13 cellular contexts compared by ENCODE assay signal in the genomic region with DNA sequence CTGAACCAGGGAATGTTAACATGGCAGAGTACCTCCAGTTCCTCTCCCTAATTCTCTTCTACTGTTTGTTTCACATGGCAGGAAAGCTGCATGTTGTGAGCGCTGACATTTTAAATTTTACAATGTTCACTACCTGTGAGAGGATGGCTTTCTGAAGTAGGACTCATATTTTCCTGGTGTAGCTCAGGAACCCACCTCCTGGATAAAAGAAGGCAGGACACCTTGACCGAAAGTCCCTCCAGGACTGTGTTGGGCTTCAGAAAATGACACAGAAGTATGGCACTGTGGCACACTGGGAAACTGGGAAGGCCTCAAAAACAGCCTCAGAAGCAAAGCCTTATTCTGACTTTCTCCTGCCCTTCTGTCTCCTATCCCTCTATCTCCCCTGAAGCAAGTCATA. TPM values are rescaled to one million over a fixed set of nuclear protein-coding genes. Genes with fewer than 3 reads are reported as not detected.
DNase-seq lines count a peak whose midpoint lies in the region; ATAC-seq and TF ChIP-seq lines count a peak whose summit lies in the region.
"Had no signal": no experiment of that assay in that cellular context is flagged by ENCODE, and none has a peak within 500 bp of the region (broad histone marks: within the 10 kb centered on the region; RNA-seq: fewer than 3 reads in every experiment).

No MANE protein-coding gene starts in this region.

- no peaks in the 10 kb centered on the region for H3K9me3 Mint-ChIP-seq in stimulated activated naive CD8-positive, alpha-beta T cell treated with anti-CD3 and anti-CD28 coated beads, Interleukin-15, amount 100 ng/mL, for 72 hours
- peaks cover 0 to 2% (median 0%) of the 10 kb centered on the region in 7 donors for H3K9me3 Mint-ChIP-seq in CD14-positive monocyte
- H3K9me3 Mint-ChIP-seq: activated naive CD4-positive, alpha-beta T cell treated with anti-CD3 and anti-CD28 coated beads, Interleukin-2, amount 50 U/mL, for 24 hours; CD4-positive, alpha-beta T cell had no signal

- no peaks in the 10 kb centered on the region for H3K27me3 ChIP-seq in WERI-Rb-1 (ENCODE audit: insufficient read depth, low read depth, severe bottlenecking)
- no peaks in the 10 kb centered on the region for H3K27me3 ChIP-seq in iPS DF 6.9 (ENCODE audit: control insufficient read depth, insufficient read depth, low read length)
- no peaks in the 10 kb centered on the region for H3K27me3 ChIP-seq in upper lobe of right lung
- H3K27me3 ChIP-seq: uterus had no signal

- no peak overlapping the region for H3K27ac Mint-ChIP-seq in stimulated activated naive CD8-positive, alpha-beta T cell treated with anti-CD3 and anti-CD28 coated beads, Interleukin-15, amount 100 ng/mL, for 72 hours
- no peak overlapping the region for H3K27ac Mint-ChIP-seq in CD14-positive monocyte
- H3K27ac Mint-ChIP-seq: activated naive CD4-positive, alpha-beta T cell treated with anti-CD3 and anti-CD28 coated beads, Interleukin-2, amount 50 U/mL, for 24 hours; CD4-positive, alpha-beta T cell had no signal

- intact Hi-C loops in upper lobe of right lung (cut with DNase I) (no loop called here), CD14-positive monocyte (cut with micrococcal nuclease) (no loop called here)

- DNase-seq in stimulated activated naive CD8-positive, alpha-beta T cell treated with anti-CD3 and anti-CD28 coated beads, Interleukin-15, amount 100 ng/mL, for 72 hours, result no peak
- DNase-seq in stimulated activated naive CD8-positive, alpha-beta T cell treated with anti-CD3 and anti-CD28 coated beads, Interleukin-15, Interleukin-2, amounts not matched to agents 100 U/mL and 50 U/mL, for 24 hours, result no peak
- DNase-seq in WERI-Rb-1 (no peak), iPS DF 6.9 (ENCODE audit: low read depth, low spot score) (peak; percentile 11), upper lobe of right lung (no peak), iPS-NIHi11 (ENCODE audit: low spot score) (no peak), middle frontal gyrus (ENCODE audit: extremely low spot score, low spot score) (no peak), CD14-positive monocyte (ENCODE audit: low spot score) (no peak)
- DNase-seq: activated CD4-positive, alpha-beta T cell treated with anti-CD3 and anti-CD28 coated beads, Interleukin-2, amount 50 U/mL, for 4 hours; CD4-positive, alpha-beta T cell; uterus had no signal

- ATAC-seq in stimulated activated naive CD8-positive, alpha-beta T cell treated with anti-CD3 and anti-CD28 coated beads, Interleukin-15, amount 100 ng/mL, for 72 hours, result peak; percentile 45
- no peak for ATAC-seq in stimulated activated naive CD8-positive, alpha-beta T cell treated with anti-CD3 and anti-CD28 coated beads, Interleukin-15, Interleukin-2, amounts not matched to agents 100 U/mL and 50 U/mL, for 24 hours
- ATAC-seq in upper lobe of right lung, result peak; percentile 60
- ATAC-seq: GM12878 had no signal

- no peak overlapping the region for H3K4me3 Mint-ChIP-seq in stimulated activated naive CD8-positive, alpha-beta T cell treated with anti-CD3 and anti-CD28 coated beads, Interleukin-15, amount 100 ng/mL, for 72 hours
- no peak overlapping the region for H3K4me3 Mint-ChIP-seq in CD14-positive monocyte
- H3K4me3 Mint-ChIP-seq: activated naive CD4-positive, alpha-beta T cell treated with anti-CD3 and anti-CD28 coated beads, Interleukin-2, amount 50 U/mL, for 24 hours; CD4-positive, alpha-beta T cell had no signal

- H3K27ac ChIP-seq in WERI-Rb-1 (no peak overlapping the region), iPS DF 6.9 (ENCODE audit: low read length) (no peak overlapping the region), upper lobe of right lung (no peak overlapping the region)
- H3K27ac ChIP-seq: uterus had no signal

- no peaks in the 10 kb centered on the region for H3K36me3 Mint-ChIP-seq in CD14-positive monocyte
- H3K36me3 Mint-ChIP-seq: activated naive CD4-positive, alpha-beta T cell treated with anti-CD3 and anti-CD28 coated beads, Interleukin-2, amount 50 U/mL, for 24 hours had no signal

- no CpG with 5 or more reads among the region's 2 CpGs for WGBS in iPS DF 6.9 (ENCODE audit: insufficient coverage, insufficient read length)

- H3K4me3 ChIP-seq in WERI-Rb-1 (ENCODE audit: low read depth, low read length), result no peak overlapping the region
- no peak overlapping the region for H3K4me3 ChIP-seq in iPS DF 6.9 (ENCODE audit: low read length)
- H3K4me3 ChIP-seq in upper lobe of right lung, result no peak overlapping the region
- H3K4me3 ChIP-seq: GM12878, uterus had no signal

- H3K27me3 Mint-ChIP-seq in stimulated activated naive CD8-positive, alpha-beta T cell treated with anti-CD3 and anti-CD28 coated beads, Interleukin-15, amount 100 ng/mL, for 72 hours, result no peaks in the 10 kb centered on the region
- peaks cover 0 to 2% (median 0%) of the 10 kb centered on the region in 3 donors for H3K27me3 Mint-ChIP-seq in CD14-positive monocyte (ENCODE audit: low read depth in 3 of 3)
- H3K27me3 Mint-ChIP-seq: activated naive CD4-positive, alpha-beta T cell treated with anti-CD3 and anti-CD28 coated beads, Interleukin-2, amount 50 U/mL, for 24 hours had no signal

- H3K36me3 ChIP-seq in WERI-Rb-1 (no peaks in the 10 kb centered on the region), iPS DF 6.9 (ENCODE audit: control insufficient read depth, insufficient read depth, low read length) (no peaks in the 10 kb centered on the region), upper lobe of right lung (no peaks in the 10 kb centered on the region)
- H3K36me3 ChIP-seq: uterus had no signal

- TF ChIP-seq CTCF in WERI-Rb-1 (IDR thresholded peaks at IDR 0.05; ENCODE audit: low read depth, low read length) (peak; percentile 18; the same call in 1 of the 2 replicates), upper lobe of right lung (IDR thresholded peaks at IDR 0.05) (peak; percentile 24), CD14-positive monocyte (IDR thresholded peaks at IDR 0.05) (no peak)

- H3K9me3 ChIP-seq in WERI-Rb-1 (ENCODE audit: severe bottlenecking) (no peaks in the 10 kb centered on the region), iPS DF 6.9 (ENCODE audit: control insufficient read depth, insufficient read depth, low read length) (no peaks in the 10 kb centered on the region), upper lobe of right lung (no peaks in the 10 kb centered on the region)
- H3K9me3 ChIP-seq: uterus had no signal

- H3K4me1 Mint-ChIP-seq in stimulated activated naive CD8-positive, alpha-beta T cell treated with anti-CD3 and anti-CD28 coated beads, Interleukin-15, amount 100 ng/mL, for 72 hours, result peaks cover 6% of the 10 kb centered on the region
- H3K4me1 Mint-ChIP-seq in CD14-positive monocyte, result no peaks in the 10 kb centered on the region
- H3K4me1 Mint-ChIP-seq: activated naive CD4-positive, alpha-beta T cell treated with anti-CD3 and anti-CD28 coated beads, Interleukin-2, amount 50 U/mL, for 24 hours had no signal

- H3K4me1 ChIP-seq in iPS DF 6.9 (ENCODE audit: control insufficient read depth, insufficient read depth, low read length) (peaks cover 7% of the 10 kb centered on the region; the same call in 1 of the 2 replicates), upper lobe of right lung (peaks cover 15% of the 10 kb centered on the region)
- H3K4me1 ChIP-seq: uterus had no signal

RNA-seq across cellular contexts. Expression of gene PTPRK, which starts 33.3 kb away (rescaled TPM):
- 64.6 TPM for total RNA-seq in upper lobe of right lung
- polyA plus RNA-seq in CD14-positive monocyte, result not detected
